Comparison of ENCODE assay signal across 32 cellular contexts in the genomic region with DNA sequence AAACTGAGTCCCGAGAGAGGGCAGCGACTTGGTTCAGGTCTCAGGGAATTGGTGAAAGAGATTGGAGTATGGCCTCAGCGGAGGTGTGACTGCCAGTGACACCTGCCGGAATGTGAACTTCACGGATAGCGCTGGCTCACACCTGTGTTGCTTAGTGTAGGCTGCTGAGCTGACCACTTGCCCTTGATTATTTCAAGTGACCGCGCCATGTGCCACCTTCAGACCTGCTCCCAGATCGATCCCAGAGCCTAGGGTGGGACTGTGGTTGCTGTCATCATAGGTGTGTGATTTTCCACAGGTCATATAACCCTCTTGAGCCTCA.
"Had no signal": no experiment of that assay in that cellular context is flagged by ENCODE, and none has a peak within 500 bp of the region (broad histone marks: within the 10 kb centered on the region; RNA-seq: fewer than 3 reads in every experiment).

No MANE protein-coding gene starts in this region.

- H3K27ac Mint-ChIP-seq: activated B cell treated with CpG ODN at 0.5 μM for 24 hours; activated CD4-positive, alpha-beta memory T cell treated with anti-CD3 and anti-CD28 coated beads, Interleukin-2, amount 10 ng/mL, durations not matched to agents 7 days and 5 days; activated CD4-positive, alpha-beta T cell treated with anti-CD3 and anti-CD28 coated beads, Interleukin-2, amount 10 ng/mL, durations not matched to agents 24 days and 14 days; activated naive CD4-positive, alpha-beta T cell treated with anti-CD3 and anti-CD28 coated beads, Interleukin-2, amount 10 ng/mL, durations not matched to agents 7 days and 5 days; activated naive CD4-positive, alpha-beta T cell treated with anti-CD3 and anti-CD28 coated beads, Interleukin-2, amount 50 U/mL, for 72 hours; activated T-cell treated with anti-CD3 and anti-CD28 coated beads, Interleukin-2, amount 50 U/mL, for 24 hours; activated T-cell treated with anti-CD3 and anti-CD28 coated beads, Interleukin-2, amount 50 U/mL, for 72 hours; T-helper 17 cell; T-helper 2 cell treated with Interferon-gamma antibody and Interleukin-4, amounts not matched to agents 5 μg/mL and 100 μg/mL, for 36 hours had no signal

- H3K9me3 Mint-ChIP-seq: activated B cell treated with CpG ODN at 0.5 μM for 24 hours; activated CD4-positive, alpha-beta memory T cell treated with anti-CD3 and anti-CD28 coated beads, Interleukin-2, amount 10 ng/mL, durations not matched to agents 7 days and 5 days; activated CD4-positive, alpha-beta T cell treated with anti-CD3 and anti-CD28 coated beads, Interleukin-2, amount 10 ng/mL, durations not matched to agents 24 days and 14 days; activated naive CD4-positive, alpha-beta T cell treated with anti-CD3 and anti-CD28 coated beads, Interleukin-2, amount 10 ng/mL, durations not matched to agents 7 days and 5 days; activated naive CD4-positive, alpha-beta T cell treated with anti-CD3 and anti-CD28 coated beads, Interleukin-2, amount 50 U/mL, for 72 hours; activated T-cell treated with anti-CD3 and anti-CD28 coated beads, Interleukin-2, amount 50 U/mL, for 24 hours; activated T-cell treated with anti-CD3 and anti-CD28 coated beads, Interleukin-2, amount 50 U/mL, for 72 hours; central memory CD8-positive, alpha-beta T cell; T-helper 2 cell treated with Interferon-gamma antibody and Interleukin-4, amounts not matched to agents 5 μg/mL and 100 μg/mL, for 36 hours had no signal

- FAIRE-seq: endometrium, endothelial cell of umbilical vein had no signal

- H3K27ac ChIP-seq: breast epithelium, cardiac muscle cell, colonic mucosa, epithelial cell of prostate, esophagus squamous epithelium, gastroesophageal sphincter, WERI-Rb-1 had no signal

- H3K36me3 Mint-ChIP-seq: activated naive CD4-positive, alpha-beta T cell treated with anti-CD3 and anti-CD28 coated beads, Interleukin-2, amount 10 ng/mL, durations not matched to agents 7 days and 5 days; activated naive CD4-positive, alpha-beta T cell treated with anti-CD3 and anti-CD28 coated beads, Interleukin-2, amount 50 U/mL, for 72 hours; brain had no signal

- H3K27me3 Mint-ChIP-seq: brain had no signal

- H3K36me3 ChIP-seq: breast epithelium, cardiac muscle cell, colonic mucosa, esophagus squamous epithelium, gastroesophageal sphincter, WERI-Rb-1 had no signal

- H3K4me3 Mint-ChIP-seq: activated B cell treated with CpG ODN at 0.5 μM for 24 hours; activated CD4-positive, alpha-beta memory T cell treated with anti-CD3 and anti-CD28 coated beads, Interleukin-2, amount 10 ng/mL, durations not matched to agents 7 days and 5 days; activated CD4-positive, alpha-beta T cell treated with anti-CD3 and anti-CD28 coated beads, Interleukin-2, amount 10 ng/mL, durations not matched to agents 24 days and 14 days; activated naive CD4-positive, alpha-beta T cell treated with anti-CD3 and anti-CD28 coated beads, Interleukin-2, amount 10 ng/mL, durations not matched to agents 7 days and 5 days; activated T-cell treated with anti-CD3 and anti-CD28 coated beads, Interleukin-2, amount 50 U/mL, for 24 hours; activated T-cell treated with anti-CD3 and anti-CD28 coated beads, Interleukin-2, amount 50 U/mL, for 72 hours; central memory CD8-positive, alpha-beta T cell; T-helper 17 cell; T-helper 2 cell treated with Interferon-gamma antibody and Interleukin-4, amounts not matched to agents 5 μg/mL and 100 μg/mL, for 36 hours had no signal

- H3K4me3 ChIP-seq: breast epithelium, cardiac muscle cell, colonic mucosa, esophagus squamous epithelium, gastroesophageal sphincter had no signal

- H3K27me3 ChIP-seq: breast epithelium, cardiac muscle cell, gastroesophageal sphincter had no signal

- ATAC-seq: activated CD4-positive, CD25-positive, alpha-beta regulatory T cell treated with anti-CD3 and anti-CD28 coated beads, Interleukin-2, amount 50 U/mL, for 24 hours; activated naive CD4-positive, alpha-beta T cell treated with anti-CD3 and anti-CD28 coated beads, Interleukin-2, amount 50 U/mL, for 72 hours; activated T-cell treated with anti-CD3 and anti-CD28 coated beads, Interleukin-2, amount 50 U/mL, for 72 hours; gastroesophageal sphincter; T-helper 17 cell had no signal

- DNase-seq: activated B cell treated with CpG ODN at 0.5 μM for 24 hours; activated CD4-positive, alpha-beta memory T cell treated with anti-CD3 and anti-CD28 coated beads, Interleukin-2, amount 10 ng/mL, durations not matched to agents 7 days and 5 days; activated CD4-positive, alpha-beta T cell treated with anti-CD3 and anti-CD28 coated beads, Interleukin-2, amount 10 ng/mL, durations not matched to agents 24 days and 14 days; activated CD8-positive, alpha-beta memory T cell treated with anti-CD3 and anti-CD28 coated beads, Interleukin-2, amount 50 U/mL, for 48 hours; activated gamma-delta T cell; activated naive CD4-positive, alpha-beta T cell; activated naive CD4-positive, alpha-beta T cell treated with anti-CD3 and anti-CD28 coated beads, Interleukin-2, amount 10 ng/mL, durations not matched to agents 7 days and 5 days; activated T-cell treated with anti-CD3 and anti-CD28 coated beads for 4 hours; activated T-cell treated with anti-CD3 and anti-CD28 coated beads, Interleukin-2, amount 50 U/mL, for 24 hours; activated T-cell treated with anti-CD3 and anti-CD28 coated beads, Interleukin-2, amount 50 U/mL, for 72 hours; amniotic stem cell; anterior cingulate cortex; colonic mucosa; effector CD8-positive, alpha-beta T cell; esophagus squamous epithelium; foreskin melanocyte; SW 1271; T-helper 1 cell; T-helper 17 cell; T1000; WERI-Rb-1 had no signal

- H3K4me1 Mint-ChIP-seq: activated B cell treated with CpG ODN at 0.5 μM for 24 hours; activated CD4-positive, alpha-beta memory T cell treated with anti-CD3 and anti-CD28 coated beads, Interleukin-2, amount 10 ng/mL, durations not matched to agents 7 days and 5 days; activated CD4-positive, alpha-beta T cell treated with anti-CD3 and anti-CD28 coated beads, Interleukin-2, amount 10 ng/mL, durations not matched to agents 24 days and 14 days; activated naive CD4-positive, alpha-beta T cell treated with anti-CD3 and anti-CD28 coated beads, Interleukin-2, amount 10 ng/mL, durations not matched to agents 7 days and 5 days; central memory CD8-positive, alpha-beta T cell had no signal

- H3K9me3 ChIP-seq: breast epithelium, colonic mucosa, esophagus squamous epithelium, gastroesophageal sphincter had no signal
